1 cellular context compared by ENCODE assay signal in genomic region chr6:43254846-43255245, GRCh38.
TF ChIP-seq lines count a peak whose summit lies in the region.

No MANE protein-coding gene starts in this region.

TF ChIP-seq in HepG2, 621 proteins besides CTCF, POLR2A, EP300 and RAD21:
- TF ChIP-seq CBX5 (CRISPR knock-in tag; IDR thresholded peaks at IDR 0.05; ENCODE audit: borderline replicate concordance) (no peak), ZSCAN31 (CRISPR knock-in tag; IDR thresholded peaks at IDR 0.05; ENCODE audit: low read depth) (no peak), HNRNPUL1 (IDR thresholded peaks at IDR 0.05; ENCODE audit: low read depth, low read length) (no peak), HOMEZ (CRISPR knock-in tag; IDR thresholded peaks at IDR 0.05; ENCODE audit: low read depth) (no peak), ZNF34 (CRISPR knock-in tag; IDR thresholded peaks at IDR 0.05; ENCODE audit: borderline replicate concordance) (no peak), PAX8 (CRISPR knock-in tag; IDR thresholded peaks at IDR 0.05; ENCODE audit: borderline replicate concordance) (no peak), RFX3 (CRISPR knock-in tag; IDR thresholded peaks at IDR 0.05) (no peak), ZNF543 (CRISPR knock-in tag; IDR thresholded peaks at IDR 0.05) (no peak), SRF (IDR thresholded peaks at IDR 0.05; ENCODE audit: low read depth, low read length) (no peak), USF2 (IDR thresholded peaks at IDR 0.05; ENCODE audit: low read depth, low read length) (no peak), USF2 (CRISPR knock-in tag; IDR thresholded peaks at IDR 0.05; ENCODE audit: borderline replicate concordance) (no peak), PCBP2 (optimal IDR thresholded peaks at IDR 0.05; ENCODE audit: low read depth, low read length, poor library complexity, severe bottlenecking) (no peak), PHF8 (CRISPR knock-in tag; IDR thresholded peaks at IDR 0.05) (no peak), SP1 (IDR thresholded peaks at IDR 0.05) (no peak), SP1 (CRISPR knock-in tag; IDR thresholded peaks at IDR 0.05) (no peak), NFKBIZ (CRISPR knock-in tag; IDR thresholded peaks at IDR 0.05) (no peak), ZNF30 (CRISPR knock-in tag; IDR thresholded peaks at IDR 0.05) (no peak), ZNF576 (CRISPR knock-in tag; IDR thresholded peaks at IDR 0.05) (no peak)
